Comparison of ENCODE assay signal across 1 cellular context in the genomic region with DNA sequence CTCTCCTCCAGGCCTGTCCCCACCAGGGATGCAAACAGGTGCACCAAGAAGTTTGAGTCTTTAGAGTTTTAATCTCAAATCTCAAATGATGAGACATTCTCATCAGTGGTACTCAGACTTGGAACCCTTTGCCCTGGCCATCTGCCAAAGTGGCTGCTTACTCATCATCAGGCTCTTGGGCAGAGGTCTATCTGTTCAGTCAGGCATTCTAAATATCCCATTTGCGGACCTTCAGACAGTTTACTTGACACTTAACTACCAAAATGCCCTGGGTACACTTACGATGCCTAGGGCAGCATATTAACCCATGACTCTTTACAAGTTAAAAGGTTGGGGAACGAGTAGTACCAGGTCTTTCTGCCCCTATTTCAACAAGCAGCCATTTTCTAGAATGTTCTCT.
TF ChIP-seq lines count a peak whose summit lies in the region.

No MANE protein-coding gene starts in this region.

TF ChIP-seq in IMR-90, 13 proteins besides CTCF, POLR2A, EP300 and RAD21:
- TF ChIP-seq, protein P1, sequence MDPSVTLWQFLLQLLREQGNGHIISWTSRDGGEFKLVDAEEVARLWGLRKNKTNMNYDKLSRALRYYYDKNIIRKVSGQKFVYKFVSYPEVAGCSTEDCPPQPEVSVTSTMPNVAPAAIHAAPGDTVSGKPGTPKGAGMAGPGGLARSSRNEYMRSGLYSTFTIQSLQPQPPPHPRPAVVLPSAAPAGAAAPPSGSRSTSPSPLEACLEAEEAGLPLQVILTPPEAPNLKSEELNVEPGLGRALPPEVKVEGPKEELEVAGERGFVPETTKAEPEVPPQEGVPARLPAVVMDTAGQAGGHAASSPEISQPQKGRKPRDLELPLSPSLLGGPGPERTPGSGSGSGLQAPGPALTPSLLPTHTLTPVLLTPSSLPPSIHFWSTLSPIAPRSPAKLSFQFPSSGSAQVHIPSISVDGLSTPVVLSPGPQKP (IDR thresholded peaks at IDR 0.05; ENCODE audit: borderline replicate concordance, low read depth, low read length): no peak
- TF ChIP-seq MXI1 (IDR thresholded peaks at IDR 0.05; ENCODE audit: borderline replicate concordance, low read depth, low read length): no peak
- TF ChIP-seq, protein P2, sequence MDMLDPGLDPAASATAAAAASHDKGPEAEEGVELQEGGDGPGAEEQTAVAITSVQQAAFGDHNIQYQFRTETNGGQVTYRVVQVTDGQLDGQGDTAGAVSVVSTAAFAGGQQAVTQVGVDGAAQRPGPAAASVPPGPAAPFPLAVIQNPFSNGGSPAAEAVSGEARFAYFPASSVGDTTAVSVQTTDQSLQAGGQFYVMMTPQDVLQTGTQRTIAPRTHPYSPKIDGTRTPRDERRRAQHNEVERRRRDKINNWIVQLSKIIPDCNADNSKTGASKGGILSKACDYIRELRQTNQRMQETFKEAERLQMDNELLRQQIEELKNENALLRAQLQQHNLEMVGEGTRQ (IDR thresholded peaks at IDR 0.05; ENCODE audit: low read depth, low read length): no peak
- no peak for TF ChIP-seq RCOR1 (IDR thresholded peaks at IDR 0.05; ENCODE audit: insufficient replicate concordance, low read length)
